In genomic region chr1:77024500-77024899, GRCh38 we compare ENCODE assay signal across 1 cellular context.
A peak's percentile ranks its signal among the peaks of the same experiment; 100 is the strongest.
TF ChIP-seq lines count a peak whose summit lies in the region.

No MANE protein-coding gene starts in this region.

TF ChIP-seq in HEK293, 187 proteins besides CTCF, POLR2A, EP300 and RAD21 (continued from another document):
- TF ChIP-seq ZSCAN5A (tag by site-specific recombination; IDR thresholded peaks at IDR 0.05) (no peak), ATF2 (tag by site-specific recombination; IDR thresholded peaks at IDR 0.05; ENCODE audit: low read depth) (no peak), SCRT2 (tag by site-specific recombination; IDR thresholded peaks at IDR 0.05) (no peak), ZIC2 (tag by site-specific recombination; IDR thresholded peaks at IDR 0.05) (0 out of 2 replicates have a peak, but pooled peaks have one; percentile 19), ZNF2 (tag by site-specific recombination; IDR thresholded peaks at IDR 0.05) (no peak), ZNF529 (tag by site-specific recombination; IDR thresholded peaks at IDR 0.05; ENCODE audit: insufficient replicate concordance) (no peak), ZNF514 (tag by site-specific recombination; IDR thresholded peaks at IDR 0.05) (no peak)
- TF ChIP-seq, protein P1, sequence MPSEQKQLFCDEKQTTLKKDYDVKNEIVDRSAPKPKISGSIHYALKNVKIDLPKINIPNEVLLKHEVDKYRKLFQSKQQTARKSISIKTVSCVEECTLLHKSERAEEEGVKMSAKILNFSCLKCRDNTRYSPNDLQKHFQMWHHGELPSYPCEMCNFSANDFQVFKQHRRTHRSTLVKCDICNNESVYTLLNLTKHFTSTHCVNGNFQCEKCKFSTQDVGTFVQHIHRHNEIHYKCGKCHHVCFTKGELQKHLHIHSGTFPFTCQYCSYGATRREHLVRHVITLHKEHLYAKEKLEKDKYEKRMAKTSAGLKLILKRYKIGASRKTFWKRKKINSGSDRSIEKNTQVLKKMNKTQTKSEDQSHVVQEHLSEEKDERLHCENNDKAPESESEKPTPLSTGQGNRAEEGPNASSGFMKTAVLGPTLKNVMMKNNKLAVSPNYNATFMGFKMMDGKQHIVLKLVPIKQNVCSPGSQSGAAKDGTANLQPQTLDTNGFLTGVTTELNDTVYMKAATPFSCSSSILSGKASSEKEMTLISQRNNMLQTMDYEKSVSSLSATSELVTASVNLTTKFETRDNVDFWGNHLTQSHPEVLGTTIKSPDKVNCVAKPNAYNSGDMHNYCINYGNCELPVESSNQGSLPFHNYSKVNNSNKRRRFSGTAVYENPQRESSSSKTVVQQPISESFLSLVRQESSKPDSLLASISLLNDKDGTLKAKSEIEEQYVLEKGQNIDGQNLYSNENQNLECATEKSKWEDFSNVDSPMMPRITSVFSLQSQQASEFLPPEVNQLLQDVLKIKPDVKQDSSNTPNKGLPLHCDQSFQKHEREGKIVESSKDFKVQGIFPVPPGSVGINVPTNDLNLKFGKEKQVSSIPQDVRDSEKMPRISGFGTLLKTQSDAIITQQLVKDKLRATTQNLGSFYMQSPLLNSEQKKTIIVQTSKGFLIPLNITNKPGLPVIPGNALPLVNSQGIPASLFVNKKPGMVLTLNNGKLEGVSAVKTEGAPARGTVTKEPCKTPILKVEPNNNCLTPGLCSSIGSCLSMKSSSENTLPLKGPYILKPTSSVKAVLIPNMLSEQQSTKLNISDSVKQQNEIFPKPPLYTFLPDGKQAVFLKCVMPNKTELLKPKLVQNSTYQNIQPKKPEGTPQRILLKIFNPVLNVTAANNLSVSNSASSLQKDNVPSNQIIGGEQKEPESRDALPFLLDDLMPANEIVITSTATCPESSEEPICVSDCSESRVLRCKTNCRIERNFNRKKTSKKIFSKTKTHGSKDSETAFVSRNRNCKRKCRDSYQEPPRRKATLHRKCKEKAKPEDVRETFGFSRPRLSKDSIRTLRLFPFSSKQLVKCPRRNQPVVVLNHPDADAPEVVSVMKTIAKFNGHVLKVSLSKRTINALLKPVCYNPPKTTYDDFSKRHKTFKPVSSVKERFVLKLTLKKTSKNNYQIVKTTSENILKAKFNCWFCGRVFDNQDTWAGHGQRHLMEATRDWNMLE (tag by site-specific recombination; conservative IDR thresholded peaks at IDR 0.05; ENCODE audit: low read depth), result no peak
TF ChIP-seq in HEK293: peak in this region for 2.
